ENCODE assay signal across 8 cellular contexts in the genomic region with DNA sequence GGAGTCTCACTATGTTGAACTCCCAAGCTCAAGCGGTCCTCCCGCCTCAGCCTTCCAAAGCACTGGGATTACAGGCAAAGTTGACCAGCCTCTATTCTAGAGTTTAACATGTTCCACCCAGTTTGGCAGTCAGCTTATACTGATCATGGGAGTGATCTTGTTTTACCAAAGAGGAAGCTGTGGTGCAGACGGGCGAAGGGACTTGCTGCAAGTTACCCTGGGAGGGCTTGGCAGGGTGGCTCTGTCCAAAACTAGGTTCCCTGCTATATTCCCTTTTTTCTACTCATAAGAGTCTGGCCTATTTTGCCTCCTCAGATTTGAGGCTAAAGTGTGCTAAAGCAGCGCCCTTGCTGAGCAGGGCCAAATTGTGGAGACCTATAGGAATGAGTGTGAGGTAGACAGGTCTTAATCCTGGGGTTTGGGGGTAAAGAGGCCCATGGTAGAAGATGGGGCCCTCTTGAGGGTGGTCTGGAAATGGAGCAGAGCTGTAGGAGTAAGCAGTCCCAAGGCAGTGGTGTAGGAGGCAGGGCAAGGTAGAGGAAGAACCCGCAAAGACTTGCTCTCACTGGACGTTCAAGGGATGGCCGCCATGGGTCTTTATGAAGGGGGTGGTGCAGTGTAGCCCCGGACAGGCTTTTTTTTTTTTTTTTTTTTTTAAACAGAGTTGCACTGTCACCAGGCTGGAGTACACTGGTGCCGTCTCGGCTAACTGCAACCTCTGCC. TPM values are rescaled to one million over a fixed set of nuclear protein-coding genes. Genes with fewer than 3 reads are reported as not detected.
A peak's percentile ranks its signal among the peaks of the same experiment; 100 is the strongest.
DNase-seq lines count a peak whose midpoint lies in the region; FAIRE-seq and TF ChIP-seq lines count a peak whose summit lies in the region.
"Had no signal": no experiment of that assay in that cellular context is flagged by ENCODE, and none has a peak within 500 bp of the region (broad histone marks: within the 10 kb centered on the region; RNA-seq: fewer than 3 reads in every experiment).

No MANE protein-coding gene starts in this region.

- H3K36me3 ChIP-seq in astrocyte (ENCODE audit: insufficient read depth, low read length), result peaks cover 58% of the 10 kb centered on the region
- peaks cover 54 to 76% (median 72%) of the 10 kb centered on the region in 4 donors for H3K36me3 ChIP-seq in stomach

- DNase-seq in astrocyte (ENCODE audit: low read depth) (no peak), NCI-H1048 (lab: John Stamatoyannopoulos, UW) (no peak), stomach (no peak)
- DNase-seq in stimulated activated naive CD4-positive, alpha-beta T cell treated with Interleukin-2 at 50 U/mL for 16 hours (lab: John Stamatoyannopoulos, UW), result no peak
- DNase-seq: DMS 273 treated with DMSO at 0.1 percent for 48 hours had no signal

- peaks cover 2% of the 10 kb centered on the region for H3K36me3 Mint-ChIP-seq in IgD-negative memory B cell
- H3K36me3 Mint-ChIP-seq in astrocyte (ENCODE audit: low read depth, unreplicated experiment), result peaks cover 46% of the 10 kb centered on the region

- H4K20me1 ChIP-seq in astrocyte (ENCODE audit: insufficient read depth, low read length), result peaks cover 77% of the 10 kb centered on the region

- 76 to 82% (median 78%) methylated on average over 11 of the region's 11 CpGs for WGBS in stomach, 5 donors

- H3K27ac Mint-ChIP-seq in IgD-negative memory B cell, result peak overlapping the region in 2 of 3 donors; percentile 56 to 83
- H3K27ac Mint-ChIP-seq in astrocyte (ENCODE audit: unreplicated experiment), result peak overlapping the region; percentile 78

- peaks cover 12 to 47% (median 41%) of the 10 kb centered on the region in 3 donors for H3K4me1 Mint-ChIP-seq in IgD-negative memory B cell
- peaks cover 37% of the 10 kb centered on the region for H3K4me1 Mint-ChIP-seq in astrocyte (ENCODE audit: low read depth, unreplicated experiment)

- H3K4me3 Mint-ChIP-seq in IgD-negative memory B cell (peak overlapping the region in 3 of 4 donors; percentile 74 to 89 (median 84)), astrocyte (ENCODE audit: unreplicated experiment) (peak overlapping the region; percentile 99)

- TF ChIP-seq POLR2A in stomach (IDR thresholded peaks at IDR 0.05), result no peak

- peaks cover 32% of the 10 kb centered on the region for H3K4me1 ChIP-seq in astrocyte (ENCODE audit: insufficient read depth, low read length)
- H3K4me1 ChIP-seq in stomach, result peaks cover 27 to 86% (median 83%) of the 10 kb centered on the region in 4 donors

- intact Hi-C loops in stomach (cut with DNase I; ENCODE audit: low total_unique reads), result no loop called here

- H3K79me2 ChIP-seq in astrocyte (ENCODE audit: insufficient read depth, low read length), result peaks cover 80% of the 10 kb centered on the region

- H3K4me3 ChIP-seq in astrocyte (ENCODE audit: insufficient read depth, low read depth, low read length) (no peak overlapping the region), stomach (peak overlapping the region in 1 of 4 donors; percentile 78)

- no peak overlapping the region for H2AFZ ChIP-seq in astrocyte (ENCODE audit: low read depth, low read length)

- no peak for TF ChIP-seq EP300 in stomach (IDR thresholded peaks at IDR 0.05)

- H3K9ac ChIP-seq in astrocyte (ENCODE audit: low read length), result peak overlapping the region; percentile 100

- H3K9me3 Mint-ChIP-seq in IgD-negative memory B cell, result no peaks in the 10 kb centered on the region
- no peaks in the 10 kb centered on the region for H3K9me3 Mint-ChIP-seq in astrocyte (ENCODE audit: unreplicated experiment)

- H3K27me3 ChIP-seq in astrocyte (ENCODE audit: insufficient read depth, low read length) (no peaks in the 10 kb centered on the region), stomach (no peaks in the 10 kb centered on the region)

- TF ChIP-seq CTCF in 22Rv1 (IDR thresholded peaks at IDR 0.05) (no peak), astrocyte (IDR thresholded peaks at IDR 0.05; ENCODE audit: insufficient read depth, low read depth, low read length) (no peak), stomach (IDR thresholded peaks at IDR 0.05) (no peak)

- FAIRE-seq in astrocyte (lab: Jason Lieb, UNC), result no peak

- no peaks in the 10 kb centered on the region for H3K27me3 Mint-ChIP-seq in IgD-negative memory B cell
- H3K27me3 Mint-ChIP-seq in astrocyte (ENCODE audit: low read depth, unreplicated experiment), result no peaks in the 10 kb centered on the region

- H3K9me3 ChIP-seq in astrocyte (ENCODE audit: insufficient read depth, low read depth, low read length) (no peaks in the 10 kb centered on the region), stomach (no peaks in the 10 kb centered on the region)

- H3K27ac ChIP-seq in 22Rv1 (peak overlapping the region; percentile 90; the same call in 1 of the 2 replicates), astrocyte (ENCODE audit: low read depth, low read length) (no peak overlapping the region), stomach (peak overlapping the region in 1 of 5 donors; percentile 7)

- peak overlapping the region; percentile 97 for H3K4me2 ChIP-seq in astrocyte (ENCODE audit: low read length)

RNA-seq across cellular contexts. Expression of gene RPS19, which starts 3.3 kb away (rescaled TPM):
- polyA plus RNA-seq in IgD-negative memory B cell, result 7,882 TPM
- total RNA-seq in astrocyte, result 2,868 and 3,078 TPM in 2 replicates
- 1,000 to 10,000 TPM in 3 of 5 donors, 100 to 1,000 TPM in 2; 394 to 1,489 (median 1,008) TPM for total RNA-seq in stomach
- 1,000 to 10,000 TPM; 2,818 to 4,242 (median 2,979) TPM for polyA plus RNA-seq in stomach

RNA-seq across cellular contexts. Expression of gene CD79A, which starts 13.7 kb away (rescaled TPM):
- polyA plus RNA-seq in IgD-negative memory B cell (3,141 TPM), stomach (10 to 100 TPM in 1 of 3 donors, 1 to 10 TPM in 2; 1.5 to 18.7 (median 3.2) TPM)
- total RNA-seq in astrocyte (0.30 and 0.41 TPM in 2 replicates), stomach (1 to 10 TPM in 2 of 5 donors, not detected in 3; 2.4 to 3.5 TPM)
- total RNA-seq: lung microvascular endothelial cell had no signal

RNA-seq across cellular contexts. Expression of gene DMRTC2, which starts 18.5 kb away (rescaled TPM):
- polyA plus RNA-seq in IgD-negative memory B cell (not detected), stomach (not detected)
- total RNA-seq in astrocyte (not detected in 2 replicates), stomach (not detected)
- total RNA-seq: lung microvascular endothelial cell had no signal

RNA-seq across cellular contexts. Expression of gene LYPD4, which starts 18.9 kb away (rescaled TPM):
- polyA plus RNA-seq in IgD-negative memory B cell (not detected), stomach (not detected)
- total RNA-seq in astrocyte (not detected in 2 replicates), stomach (not detected)
- total RNA-seq: lung microvascular endothelial cell had no signal

RNA-seq across cellular contexts. Expression of gene ARHGEF1, which starts 19.6 kb away (rescaled TPM):
- 203 TPM for polyA plus RNA-seq in IgD-negative memory B cell
- total RNA-seq in astrocyte, result 69.8 and 73.1 TPM in 2 replicates
- 100 to 1,000 TPM in 4 of 5 donors, 10 to 100 TPM in 1; 40.8 to 329 (median 224) TPM for total RNA-seq in stomach
- 100 to 1,000 TPM in 2 of 3 donors, 10 to 100 TPM in 1; 62.0 to 109 (median 106) TPM for polyA plus RNA-seq in stomach
